Comparison of ENCODE assay signal across 11 cellular contexts in genomic region chr19:17026706-17027427, GRCh38. TPM values are rescaled to one million over a fixed set of nuclear protein-coding genes. Genes with fewer than 3 reads are reported as not detected.
DNase-seq lines count a peak whose midpoint lies in the region; ATAC-seq and TF ChIP-seq lines count a peak whose summit lies in the region.
"Had no signal": no experiment of that assay in that cellular context is flagged by ENCODE, and none has a peak within 500 bp of the region (broad histone marks: within the 10 kb centered on the region; RNA-seq: fewer than 3 reads in every experiment).

Gene CPAMD8 (minus strand): TSS chr19:17026810. CDS start chr19:17026642, 168 bp downstream.

- BruUV-seq in Calu3 (replicated peaks; lab: Mats Ljungman, UMichigan): no TSS peak

- peaks cover 0 to 1% of the 10 kb centered on the region in 2 donors for H3K27me3 ChIP-seq in aorta (ENCODE audit: control insufficient read depth in 1 of 2, insufficient read depth in 2 of 2, low read length in 1 of 2)

- CTCF ChIA-PET in Calu3 (lab: Charles Lee): no interaction called here

- DNase-seq in Calu3 (no peak), retinal pigment epithelial cell (ENCODE audit: low read depth) (no peak), NK-92 (lab: John Stamatoyannopoulos, UW; ENCODE audit: unreplicated experiment) (no peak), aorta (no peak), 8988T (no peak)
- DNase-seq in activated naive CD4-positive, alpha-beta T cell treated with anti-CD3 and anti-CD28 coated beads, Interleukin-2, amount 50 U/mL, for 72 hours (ENCODE audit: low spot score in 2 of 2): no peak
- DNase-seq: DMS153; effector CD8-positive, alpha-beta T cell; OCI-M1 had no signal

- H3K27ac Mint-ChIP-seq in Calu3 (ENCODE audit: unreplicated experiment): no peak within 1 kb of the TSS
- H3K27ac Mint-ChIP-seq in activated naive CD4-positive, alpha-beta T cell treated with anti-CD3 and anti-CD28 coated beads, Interleukin-2, amount 50 U/mL, for 72 hours: no peak within 1 kb of the TSS

- peak within 1 kb of the TSS; percentile 44 for H3K4me3 Mint-ChIP-seq in Calu3 (ENCODE audit: low read depth, unreplicated experiment)

- WGBS in aorta, 2 donors: 2 to 5% methylated on average over 18 to 65 of the region's 65 CpGs

- intact Hi-C loops in Calu3 (cut with micrococcal nuclease; ENCODE audit: unreplicated experiment) (no loop called here), aorta (cut with DNase I) (no loop called here)

- no peaks in the 10 kb centered on the region for H3K36me3 ChIP-seq in aorta (ENCODE audit: control insufficient read depth in 1 of 2, insufficient read depth in 2 of 2, low read length in 1 of 2)

- no peaks in the 10 kb centered on the region for H3K4me1 ChIP-seq in aorta (ENCODE audit: control insufficient read depth in 1 of 2, insufficient read depth in 2 of 2, low read length in 2 of 2)

- H3K4me1 Mint-ChIP-seq in Calu3 (ENCODE audit: low read depth, unreplicated experiment): peaks cover 9% of the 10 kb centered on the region

- peak; percentile 29 to 37 for ATAC-seq in activated naive CD4-positive, alpha-beta T cell treated with anti-CD3 and anti-CD28 coated beads, Interleukin-2, amount 50 U/mL, for 72 hours
- ATAC-seq in aorta (ENCODE audit: low FRiP score) (no peak), HG03520 (IDR thresholded peaks at IDR 0.05; ENCODE audit: unreplicated experiment) (no peak)

- no peaks in the 10 kb centered on the region for H3K9me3 Mint-ChIP-seq in Calu3 (ENCODE audit: low read depth, unreplicated experiment)
- peaks cover 4 to 21% of the 10 kb centered on the region in 2 donors for H3K9me3 Mint-ChIP-seq in activated naive CD4-positive, alpha-beta T cell treated with anti-CD3 and anti-CD28 coated beads, Interleukin-2, amount 50 U/mL, for 72 hours

- H3K4me3 ChIP-seq in iPS-11a (ENCODE audit: low read depth, low read length): peak within 1 kb of the TSS; percentile 74
- H3K4me3 ChIP-seq in retinal pigment epithelial cell (ENCODE audit: low read length): peak within 1 kb of the TSS; percentile 26
- no peak within 1 kb of the TSS for H3K4me3 ChIP-seq in aorta (ENCODE audit: low read length in 2 of 2)

- H3K36me3 Mint-ChIP-seq in Calu3 (ENCODE audit: insufficient read depth, unreplicated experiment): peaks cover 23% of the 10 kb centered on the region
- peaks cover 18 to 24% of the 10 kb centered on the region in 2 donors for H3K36me3 Mint-ChIP-seq in activated naive CD4-positive, alpha-beta T cell treated with anti-CD3 and anti-CD28 coated beads, Interleukin-2, amount 50 U/mL, for 72 hours

- no peak within 1 kb of the TSS for H3K27ac ChIP-seq in aorta (ENCODE audit: low read depth in 1 of 2, low read length in 2 of 2)

- peaks cover 21% of the 10 kb centered on the region for H3K27me3 Mint-ChIP-seq in Calu3 (ENCODE audit: unreplicated experiment)

- TF ChIP-seq CTCF in Calu3 (IDR thresholded peaks at IDR 0.05; ENCODE audit: unreplicated experiment): no peak
- TF ChIP-seq CTCF in retinal pigment epithelial cell (conservative IDR thresholded peaks at IDR 0.05; ENCODE audit: low read depth, low read length): no peak

- peaks cover 7% of the 10 kb centered on the region for H3K9me3 ChIP-seq in aorta (ENCODE audit: control insufficient read depth, low read length)

RNA-seq across cellular contexts. Expression of gene CPAMD8, which starts in this region (rescaled TPM):
- total RNA-seq in Calu3 (2022): 5.7 and 5.8 TPM in 2 replicates
- under 1 TPM; 0.19 to 0.75 TPM for total RNA-seq in activated naive CD4-positive, alpha-beta T cell treated with anti-CD3 and anti-CD28 coated beads, Interleukin-2, amount 50 U/mL, for 72 hours
- total RNA-seq in aorta: 1 to 10 TPM; 2.6 to 5.4 TPM
- polyA plus RNA-seq in aorta: 10 to 100 TPM in 1 of 2 donors, 1 to 10 TPM in 1; 1.9 to 11.9 TPM

Comparison
In these comparisons a context has a peak if more than half of its experiments do, and no peak if none do; other contexts are left out.
1. Peak in ATAC-seq in activated naive CD4-positive, alpha-beta T cell treated with anti-CD3 and anti-CD28 coated beads, Interleukin-2, amount 50 U/mL, for 72 hours; RNA of the gene not detected or under 1 TPM.
2. H3K4me3 ChIP-seq: peak in iPS-11a (single experiment) and retinal pigment epithelial cell (single experiment); none in aorta (0 of 2).